Comparison of ENCODE assay signal across 1 cellular context in genomic region chr19:1864480-1865171, GRCh38.
TF ChIP-seq lines count a peak whose summit lies in the region.

No MANE protein-coding gene starts in this region.

TF ChIP-seq in HepG2, 621 proteins besides CTCF, POLR2A, EP300 and RAD21 (continued from another document and continues in another):
- TF ChIP-seq ARID5B (CRISPR knock-in tag; IDR thresholded peaks at IDR 0.05) = peak; percentile 30; the same call in 1 of the 2 replicates
- no peak for TF ChIP-seq ZNF354B (CRISPR knock-in tag; IDR thresholded peaks at IDR 0.05)
- peak; percentile 82; the same call in 1 of the 2 replicates for TF ChIP-seq ZFP91 (CRISPR knock-in tag; IDR thresholded peaks at IDR 0.05; ENCODE audit: borderline replicate concordance)
- TF ChIP-seq ZNF253 (CRISPR knock-in tag; IDR thresholded peaks at IDR 0.05; ENCODE audit: borderline replicate concordance) = no peak
- TF ChIP-seq RCOR2 (CRISPR knock-in tag; IDR thresholded peaks at IDR 0.05) = no peak
- TF ChIP-seq AKNA (CRISPR knock-in tag; IDR thresholded peaks at IDR 0.05; ENCODE audit: borderline replicate concordance) = no peak
- TF ChIP-seq ZNF121 (CRISPR knock-in tag; IDR thresholded peaks at IDR 0.05) = peak; percentile 33; the same call in 1 of the 2 replicates
- TF ChIP-seq REPIN1 (CRISPR knock-in tag; IDR thresholded peaks at IDR 0.05; ENCODE audit: borderline replicate concordance, low read depth) = peak; percentile 58
- TF ChIP-seq ZNF563 (CRISPR knock-in tag; IDR thresholded peaks at IDR 0.05) = peak; percentile 17; the same call in 1 of the 2 replicates
- TF ChIP-seq ARNT2 (CRISPR knock-in tag; IDR thresholded peaks at IDR 0.05; ENCODE audit: low read depth) = no peak
- TF ChIP-seq PHF8 (CRISPR knock-in tag; IDR thresholded peaks at IDR 0.05) = peak; percentile 25
- peak; percentile 56; the same call in 1 of the 2 replicates for TF ChIP-seq ZFP82 (CRISPR knock-in tag; IDR thresholded peaks at IDR 0.05; ENCODE audit: borderline replicate concordance)
- no peak for TF ChIP-seq ZNF34 (CRISPR knock-in tag; IDR thresholded peaks at IDR 0.05; ENCODE audit: borderline replicate concordance)
- TF ChIP-seq ZNF484 (CRISPR knock-in tag; IDR thresholded peaks at IDR 0.05; ENCODE audit: borderline replicate concordance, low read depth) = no peak
- peak; percentile 49 for TF ChIP-seq ZBTB7A (CRISPR knock-in tag; IDR thresholded peaks at IDR 0.05)
- TF ChIP-seq POLR2G (IDR thresholded peaks at IDR 0.05; ENCODE audit: low read depth, low read length) = peak; percentile 63; the same call in 1 of the 2 replicates
- TF ChIP-seq PAX8 (CRISPR knock-in tag; IDR thresholded peaks at IDR 0.05; ENCODE audit: borderline replicate concordance) = 0 out of 2 replicates have a peak, but pooled peaks have one; percentile 19
- TF ChIP-seq ZNF235 (CRISPR knock-in tag; IDR thresholded peaks at IDR 0.05; ENCODE audit: borderline replicate concordance) = 0 out of 2 replicates have a peak, but pooled peaks have one; percentile 9
- peak; percentile 79; the same call in 1 of the 2 replicates for TF ChIP-seq ZNF580 (CRISPR knock-in tag; IDR thresholded peaks at IDR 0.05; ENCODE audit: borderline replicate concordance, low read depth)
- TF ChIP-seq ZNF556 (CRISPR knock-in tag; IDR thresholded peaks at IDR 0.05; ENCODE audit: borderline replicate concordance) = peak; percentile 35; the same call in 1 of the 2 replicates
- 0 out of 2 replicates have a peak, but pooled peaks have one; percentile 12 for TF ChIP-seq YEATS4 (CRISPR knock-in tag; IDR thresholded peaks at IDR 0.05; ENCODE audit: borderline replicate concordance)
- TF ChIP-seq ZNF547 (CRISPR knock-in tag; IDR thresholded peaks at IDR 0.05) = peak; percentile 31; the same call in 1 of the 2 replicates
- peak; percentile 34; the same call in 1 of the 2 replicates for TF ChIP-seq THAP9 (CRISPR knock-in tag; IDR thresholded peaks at IDR 0.05; ENCODE audit: borderline replicate concordance)
- TF ChIP-seq MXI1 (IDR thresholded peaks at IDR 0.05; ENCODE audit: borderline replicate concordance, low read depth, low read length) = peak; percentile 62; the same call in 1 of the 3 replicates
- TF ChIP-seq BCL6 (CRISPR knock-in tag; IDR thresholded peaks at IDR 0.05) = 0 out of 2 replicates have a peak, but pooled peaks have one; percentile 35
- TF ChIP-seq WIZ (CRISPR knock-in tag; IDR thresholded peaks at IDR 0.05) = peak; percentile 10; the same call in 1 of the 2 replicates
- TF ChIP-seq ZFX (CRISPR knock-in tag; IDR thresholded peaks at IDR 0.05; ENCODE audit: low read depth) = peak; percentile 75
- TF ChIP-seq SKI (IDR thresholded peaks at IDR 0.05; ENCODE audit: partially characterized antibody) = peak; percentile 66
- peak; percentile 76 for TF ChIP-seq ZBTB14 (CRISPR knock-in tag; IDR thresholded peaks at IDR 0.05)
- peak; percentile 43; the same call in 1 of the 2 replicates for TF ChIP-seq ZNF891 (CRISPR knock-in tag; IDR thresholded peaks at IDR 0.05)
- TF ChIP-seq ZNF609 (CRISPR knock-in tag; IDR thresholded peaks at IDR 0.05; ENCODE audit: borderline replicate concordance) = 0 out of 2 replicates have a peak, but pooled peaks have one; percentile 10
- no peak for TF ChIP-seq ZNF530 (CRISPR knock-in tag; IDR thresholded peaks at IDR 0.05; ENCODE audit: low read depth)
